In the genomic region with DNA sequence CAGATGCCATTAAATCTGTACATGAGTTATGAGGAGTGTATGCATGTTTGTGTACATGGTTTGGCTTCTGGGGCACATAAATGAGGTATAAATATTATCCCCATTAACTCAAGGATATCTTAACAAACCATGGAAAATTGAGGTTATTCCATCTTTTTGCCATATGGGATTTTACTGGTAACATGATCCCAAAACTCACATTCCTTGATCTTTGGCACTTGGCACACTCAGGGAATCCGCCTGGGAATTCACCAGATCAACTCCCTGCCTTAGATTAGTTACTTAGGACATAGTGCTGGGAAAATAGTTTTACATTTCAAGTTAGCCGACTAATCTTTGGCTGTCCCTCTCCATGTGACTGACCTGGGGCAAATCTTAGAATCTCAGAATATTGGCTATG, we compare ENCODE assay signal across 1 cellular context.
TF ChIP-seq lines count a peak whose summit lies in the region.

No MANE protein-coding gene starts in this region.

TF ChIP-seq in HepG2, 621 proteins besides CTCF, POLR2A, EP300 and RAD21:
- TF ChIP-seq KAT7 (CRISPR knock-in tag; IDR thresholded peaks at IDR 0.05; ENCODE audit: borderline replicate concordance) (no peak), FOSL1 (CRISPR knock-in tag; IDR thresholded peaks at IDR 0.05; ENCODE audit: borderline replicate concordance) (no peak), SIX1 (CRISPR knock-in tag; IDR thresholded peaks at IDR 0.05; ENCODE audit: borderline replicate concordance) (peak; percentile 64; the same call in 1 of the 2 replicates), TEAD3 (CRISPR knock-in tag; optimal IDR thresholded peaks at IDR 0.05; ENCODE audit: borderline replicate concordance) (peak; percentile 14), CREB1 (IDR thresholded peaks at IDR 0.05) (no peak), CREB1 (CRISPR knock-in tag; IDR thresholded peaks at IDR 0.05) (no peak), ZFAT (CRISPR knock-in tag; conservative IDR thresholded peaks at IDR 0.05) (no peak), RFX5 (IDR thresholded peaks at IDR 0.05; ENCODE audit: low read depth, low read length) (no peak), ZMYM3 (CRISPR knock-in tag; IDR thresholded peaks at IDR 0.05) (no peak), SIX4 (CRISPR knock-in tag; IDR thresholded peaks at IDR 0.05) (peak; percentile 75; the same call in 1 of the 2 replicates)
- TF ChIP-seq, protein P1, sequence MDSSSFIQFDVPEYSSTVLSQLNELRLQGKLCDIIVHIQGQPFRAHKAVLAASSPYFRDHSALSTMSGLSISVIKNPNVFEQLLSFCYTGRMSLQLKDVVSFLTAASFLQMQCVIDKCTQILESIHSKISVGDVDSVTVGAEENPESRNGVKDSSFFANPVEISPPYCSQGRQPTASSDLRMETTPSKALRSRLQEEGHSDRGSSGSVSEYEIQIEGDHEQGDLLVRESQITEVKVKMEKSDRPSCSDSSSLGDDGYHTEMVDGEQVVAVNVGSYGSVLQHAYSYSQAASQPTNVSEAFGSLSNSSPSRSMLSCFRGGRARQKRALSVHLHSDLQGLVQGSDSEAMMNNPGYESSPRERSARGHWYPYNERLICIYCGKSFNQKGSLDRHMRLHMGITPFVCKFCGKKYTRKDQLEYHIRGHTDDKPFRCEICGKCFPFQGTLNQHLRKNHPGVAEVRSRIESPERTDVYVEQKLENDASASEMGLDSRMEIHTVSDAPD (CRISPR knock-in tag; IDR thresholded peaks at IDR 0.05): 0 out of 2 replicates have a peak, but pooled peaks have one; percentile 19
- TF ChIP-seq, protein P2, sequence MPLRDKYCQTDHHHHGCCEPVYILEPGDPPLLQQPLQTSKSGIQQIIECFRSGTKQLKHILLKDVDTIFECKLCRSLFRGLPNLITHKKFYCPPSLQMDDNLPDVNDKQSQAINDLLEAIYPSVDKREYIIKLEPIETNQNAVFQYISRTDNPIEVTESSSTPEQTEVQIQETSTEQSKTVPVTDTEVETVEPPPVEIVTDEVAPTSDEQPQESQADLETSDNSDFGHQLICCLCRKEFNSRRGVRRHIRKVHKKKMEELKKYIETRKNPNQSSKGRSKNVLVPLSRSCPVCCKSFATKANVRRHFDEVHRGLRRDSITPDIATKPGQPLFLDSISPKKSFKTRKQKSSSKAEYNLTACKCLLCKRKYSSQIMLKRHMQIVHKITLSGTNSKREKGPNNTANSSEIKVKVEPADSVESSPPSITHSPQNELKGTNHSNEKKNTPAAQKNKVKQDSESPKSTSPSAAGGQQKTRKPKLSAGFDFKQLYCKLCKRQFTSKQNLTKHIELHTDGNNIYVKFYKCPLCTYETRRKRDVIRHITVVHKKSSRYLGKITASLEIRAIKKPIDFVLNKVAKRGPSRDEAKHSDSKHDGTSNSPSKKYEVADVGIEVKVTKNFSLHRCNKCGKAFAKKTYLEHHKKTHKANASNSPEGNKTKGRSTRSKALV (CRISPR knock-in tag; IDR thresholded peaks at IDR 0.05): no peak
